In the genomic region with DNA sequence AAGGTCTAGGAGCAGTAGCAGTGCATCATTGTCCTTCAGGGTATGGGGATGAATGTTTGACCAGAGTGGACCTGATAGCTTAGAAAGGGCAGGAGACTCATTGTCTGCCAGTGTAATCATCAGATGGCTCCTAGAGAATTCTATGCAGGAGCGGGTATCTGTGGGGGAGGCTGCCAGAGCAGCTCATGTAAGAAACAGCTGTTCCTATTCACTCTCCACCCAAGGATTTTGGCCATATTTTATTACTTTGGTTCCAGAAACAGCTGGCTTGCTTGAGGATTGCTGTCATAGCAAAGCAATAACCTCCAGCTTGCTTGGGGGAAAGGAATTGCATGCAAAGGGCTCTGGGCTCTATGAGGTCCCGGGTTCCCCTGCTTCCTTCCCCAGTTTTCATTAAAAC, we compare ENCODE assay signal across 10 cellular contexts. TPM values are rescaled to one million over a fixed set of nuclear protein-coding genes. Genes with fewer than 3 reads are reported as not detected.
A peak's percentile ranks its signal among the peaks of the same experiment; 100 is the strongest.
DNase-seq lines count a peak whose midpoint lies in the region; ATAC-seq and TF ChIP-seq lines count a peak whose summit lies in the region.
"Had no signal": no experiment of that assay in that cellular context is flagged by ENCODE, and none has a peak within 500 bp of the region (broad histone marks: within the 10 kb centered on the region; RNA-seq: fewer than 3 reads in every experiment).

No MANE protein-coding gene starts in this region.

- no peak overlapping the region for H3K27ac ChIP-seq in CD4-positive, CD25-positive, alpha-beta regulatory T cell (ENCODE audit: insufficient read depth, low read length, poor library complexity, severe bottlenecking)
- H3K27ac ChIP-seq in ovary (peak overlapping the region in 1 of 2 donors; percentile 17), body of pancreas (no peak overlapping the region), sigmoid colon (no peak overlapping the region)
- H3K27ac ChIP-seq: suprapubic skin had no signal

- no peak for TF ChIP-seq POLR2A in ovary (IDR thresholded peaks at IDR 0.05)
- TF ChIP-seq POLR2A in body of pancreas (IDR thresholded peaks at IDR 0.05), result no peak
- no peak for TF ChIP-seq POLR2A in sigmoid colon (IDR thresholded peaks at IDR 0.05)

- peak overlapping the region; percentile 63 for H3K4me3 ChIP-seq in CD4-positive, CD25-positive, alpha-beta regulatory T cell (ENCODE audit: low read depth, low read length)
- no peak overlapping the region for H3K4me3 ChIP-seq in ovary
- no peak overlapping the region for H3K4me3 ChIP-seq in body of pancreas
- no peak overlapping the region for H3K4me3 ChIP-seq in sigmoid colon
- H3K4me3 ChIP-seq: suprapubic skin had no signal

- no peak for TF ChIP-seq CTCF in ovary (IDR thresholded peaks at IDR 0.05)
- no peak for TF ChIP-seq CTCF in body of pancreas (IDR thresholded peaks at IDR 0.05)
- no peak for TF ChIP-seq CTCF in sigmoid colon (IDR thresholded peaks at IDR 0.05)

- intact Hi-C loops in left cardiac atrium (cut with DNase I) (no loop called here), ovary (cut with DNase I) (no loop called here), body of pancreas (cut with DNase I) (no loop called here), sigmoid colon (cut with DNase I) (no loop called here)

- 4 to 7% (median 5%) methylated on average over 2 of the region's 2 CpGs for WGBS in ovary, 3 donors
- WGBS in body of pancreas, 2 donors, result 78 to 88% methylated on average over 2 of the region's 2 CpGs
- WGBS in sigmoid colon, 2 donors, result 74 to 91% methylated on average over 2 of the region's 2 CpGs

- H3K4me3 Mint-ChIP-seq in CD4-positive, CD25-positive, alpha-beta regulatory T cell, result peak overlapping the region in 2 of 4 donors; percentile 6 to 72
- H3K4me3 Mint-ChIP-seq in T-helper 17 cell, result no peak overlapping the region
- H3K4me3 Mint-ChIP-seq: activated T-cell treated with anti-CD3 and anti-CD28 coated beads, Interleukin-2, amount 50 U/mL, for 4 hours had no signal

- no peak for DNase-seq in CD4-positive, CD25-positive, alpha-beta regulatory T cell
- DNase-seq in T-helper 17 cell, result no peak
- no peak for DNase-seq in left cardiac atrium
- DNase-seq in ovary, result peak; percentile 37 to 54 (median 40)
- DNase-seq in body of pancreas, result no peak
- no peak for DNase-seq in sigmoid colon
- DNase-seq in activated CD4-positive, CD25-positive, alpha-beta regulatory T cell treated with anti-CD3 and anti-CD28 coated beads, Interleukin-2, amount 50 U/mL, for 72 hours, result no peak
- DNase-seq: NCI-H187 had no signal

- H3K27me3 Mint-ChIP-seq in CD4-positive, CD25-positive, alpha-beta regulatory T cell, result no peaks in the 10 kb centered on the region
- H3K27me3 Mint-ChIP-seq in T-helper 17 cell, result no peaks in the 10 kb centered on the region

- H3K9me3 ChIP-seq in CD4-positive, CD25-positive, alpha-beta regulatory T cell (ENCODE audit: control insufficient read depth in 2 of 2, low read length in 2 of 2), result no peaks in the 10 kb centered on the region
- H3K9me3 ChIP-seq in T-helper 17 cell (ENCODE audit: control insufficient read depth, low read length, poor library complexity, severe bottlenecking) (no peaks in the 10 kb centered on the region), ovary (no peaks in the 10 kb centered on the region), body of pancreas (no peaks in the 10 kb centered on the region), sigmoid colon (no peaks in the 10 kb centered on the region)
- H3K9me3 ChIP-seq: suprapubic skin had no signal

- H3K4me1 Mint-ChIP-seq in CD4-positive, CD25-positive, alpha-beta regulatory T cell, result peaks cover 31 to 94% (median 65%) of the 10 kb centered on the region in 4 donors
- H3K4me1 Mint-ChIP-seq in T-helper 17 cell, result peaks cover 69% of the 10 kb centered on the region

- peaks cover 19% of the 10 kb centered on the region for H3K36me3 ChIP-seq in CD4-positive, CD25-positive, alpha-beta regulatory T cell (ENCODE audit: control insufficient read depth, insufficient read depth, low read length)
- H3K36me3 ChIP-seq in ovary (no peaks in the 10 kb centered on the region), body of pancreas (replicated peaks in 1 of 2; ENCODE audit: insufficient read depth in 1 of 2, low read depth in 2 of 2) (peaks cover 0 to 5% of the 10 kb centered on the region in 2 donors), sigmoid colon (peaks cover 0 to 8% (median 0%) of the 10 kb centered on the region in 4 donors)

- H3K27me3 ChIP-seq in CD4-positive, CD25-positive, alpha-beta regulatory T cell (ENCODE audit: control insufficient read depth, insufficient read depth, low read length), result no peaks in the 10 kb centered on the region
- H3K27me3 ChIP-seq in ovary, result no peaks in the 10 kb centered on the region
- no peaks in the 10 kb centered on the region for H3K27me3 ChIP-seq in body of pancreas
- H3K27me3 ChIP-seq in sigmoid colon, result no peaks in the 10 kb centered on the region
- H3K27me3 ChIP-seq: suprapubic skin had no signal

- H3K36me3 Mint-ChIP-seq in CD4-positive, CD25-positive, alpha-beta regulatory T cell, result peaks cover 10% of the 10 kb centered on the region
- peaks cover 4% of the 10 kb centered on the region for H3K36me3 Mint-ChIP-seq in T-helper 17 cell (ENCODE audit: low read depth)

- H3K27ac Mint-ChIP-seq in CD4-positive, CD25-positive, alpha-beta regulatory T cell, result peak overlapping the region in 2 of 3 donors; percentile 42 to 80
- H3K27ac Mint-ChIP-seq in T-helper 17 cell, result peak overlapping the region; percentile 19

- H3K4me1 ChIP-seq in CD4-positive, CD25-positive, alpha-beta regulatory T cell (ENCODE audit: control insufficient read depth, insufficient read depth, low read length, poor library complexity, severe bottlenecking), result peaks cover 32% of the 10 kb centered on the region
- H3K4me1 ChIP-seq in ovary (ENCODE audit: insufficient read depth) (peaks cover 24% of the 10 kb centered on the region), body of pancreas (peaks cover 42% of the 10 kb centered on the region), sigmoid colon (peaks cover 0 to 49% (median 40%) of the 10 kb centered on the region in 4 donors)

- H3K9me3 Mint-ChIP-seq in CD4-positive, CD25-positive, alpha-beta regulatory T cell, result no peaks in the 10 kb centered on the region
- H3K9me3 Mint-ChIP-seq: activated T-cell treated with anti-CD3 and anti-CD28 coated beads, Interleukin-2, amount 50 U/mL, for 4 hours had no signal

- ATAC-seq in CD4-positive, CD25-positive, alpha-beta regulatory T cell (ENCODE audit: low read depth in 2 of 2), result no peak
- no peak for ATAC-seq in T-helper 17 cell
- peak; percentile 56 to 62 for ATAC-seq in left cardiac atrium
- ATAC-seq in body of pancreas, result no peak

- TF ChIP-seq EP300 in ovary (IDR thresholded peaks at IDR 0.05), result no peak
- no peak for TF ChIP-seq EP300 in sigmoid colon (IDR thresholded peaks at IDR 0.05)

RNA-seq across cellular contexts. Expression of gene RALY, which starts 44.1 kb away (rescaled TPM):
- 170 TPM for total RNA-seq in CD4-positive, CD25-positive, alpha-beta regulatory T cell
- polyA plus RNA-seq in CD4-positive, CD25-positive, alpha-beta regulatory T cell, result 100 to 1,000 TPM; 160 to 216 (median 194) TPM
- total RNA-seq in T-helper 17 cell (100 to 1,000 TPM; 120 to 137 TPM), left cardiac atrium (100 to 1,000 TPM in 1 of 2 donors, 10 to 100 TPM in 1; 97.3 to 102 TPM), ovary (100 to 1,000 TPM in 4 of 7 donors, 10 to 100 TPM in 3; 51.7 to 124 (median 105) TPM), body of pancreas (10 to 100 TPM; 37.9 to 49.3 TPM), sigmoid colon (10 to 100 TPM; 75.1 to 94.5 (median 88.5) TPM)
- polyA plus RNA-seq in ovary (100 to 1,000 TPM in 1 of 2 donors, 10 to 100 TPM in 1; 68.9 to 131 TPM), sigmoid colon (100 to 1,000 TPM; 190 to 233 (median 200) TPM)

Comparison
In these comparisons a context has a peak if more than half of its experiments do, and no peak if none do; other contexts are left out.
1. ATAC-seq: peak in left cardiac atrium (2 of 2); none in CD4-positive, CD25-positive, alpha-beta regulatory T cell (0 of 2), T-helper 17 cell (single experiment) and body of pancreas (single experiment).
2. DNase-seq: peak in ovary (5 of 5); none in CD4-positive, CD25-positive, alpha-beta regulatory T cell (0 of 3), T-helper 17 cell (0 of 3), left cardiac atrium (single experiment), body of pancreas (0 of 4), sigmoid colon (single experiment) and activated CD4-positive, CD25-positive, alpha-beta regulatory T cell treated with anti-CD3 and anti-CD28 coated beads, Interleukin-2, amount 50 U/mL, for 72 hours (single experiment).